In the genomic region with DNA sequence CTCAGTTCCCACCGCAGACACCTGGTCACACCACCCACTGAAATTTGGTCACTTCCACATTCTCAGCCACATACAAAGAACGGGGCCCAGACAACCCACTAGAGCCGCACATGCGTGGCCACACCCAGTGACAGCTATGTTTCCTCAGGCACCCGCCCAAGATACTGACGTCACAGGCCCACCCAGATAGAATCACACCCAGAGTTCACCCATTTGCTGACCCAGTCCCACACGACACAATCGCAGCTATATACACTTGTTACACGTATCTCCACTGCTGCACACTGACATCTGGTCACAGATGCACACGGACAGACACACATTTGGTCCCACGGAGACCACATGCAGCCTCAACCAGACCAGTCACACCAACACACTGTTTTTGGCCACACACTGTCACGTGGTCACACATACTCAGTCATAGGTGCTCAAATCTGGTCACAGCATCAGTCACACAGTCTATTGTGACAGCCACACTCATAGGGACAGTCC, we compare ENCODE assay signal across 13 cellular contexts. TPM values are rescaled to one million over a fixed set of nuclear protein-coding genes. Genes with fewer than 3 reads are reported as not detected.
DNase-seq lines count a peak whose midpoint lies in the region; ATAC-seq, FAIRE-seq and TF ChIP-seq lines count a peak whose summit lies in the region.
"Had no signal": no experiment of that assay in that cellular context is flagged by ENCODE, and none has a peak within 500 bp of the region (broad histone marks: within the 10 kb centered on the region; RNA-seq: fewer than 3 reads in every experiment).

No MANE protein-coding gene starts in this region.

- H3K27ac Mint-ChIP-seq in HFFc6: no peak overlapping the region
- H3K27ac Mint-ChIP-seq in activated T-cell treated with anti-CD3 and anti-CD28 coated beads, Interleukin-2, amount 50 U/mL, for 72 hours: no peak overlapping the region
- H3K27ac Mint-ChIP-seq in activated T-helper 17 cell treated with anti-CD3 and anti-CD28 coated beads, Interleukin-2, amount 50 U/mL, for 72 hours: no peak overlapping the region

- peaks cover 5% of the 10 kb centered on the region; the same call in 1 of the 2 replicates for H3K4me1 Mint-ChIP-seq in HFFc6 (ENCODE audit: low read depth)
- H3K4me1 Mint-ChIP-seq in activated T-cell treated with anti-CD3 and anti-CD28 coated beads, Interleukin-2, amount 50 U/mL, for 72 hours (ENCODE audit: low read depth): no peaks in the 10 kb centered on the region
- H3K4me1 Mint-ChIP-seq in activated T-helper 17 cell treated with anti-CD3 and anti-CD28 coated beads, Interleukin-2, amount 50 U/mL, for 72 hours: no peaks in the 10 kb centered on the region

- FAIRE-seq in A549 (lab: Jason Lieb, UNC): no peak
- FAIRE-seq: colon had no signal

- no peak overlapping the region for H3K4me3 ChIP-seq in A549
- H3K4me3 ChIP-seq in epithelial cell of esophagus (ENCODE audit: low read length): no peak overlapping the region

- no peaks in the 10 kb centered on the region for H3K9me3 Mint-ChIP-seq in HFFc6
- no peaks in the 10 kb centered on the region for H3K9me3 Mint-ChIP-seq in activated T-cell treated with anti-CD3 and anti-CD28 coated beads, Interleukin-2, amount 50 U/mL, for 72 hours
- H3K9me3 Mint-ChIP-seq in activated T-helper 17 cell treated with anti-CD3 and anti-CD28 coated beads, Interleukin-2, amount 50 U/mL, for 72 hours: no peaks in the 10 kb centered on the region

- DNase-seq in A549 (ENCODE audit: low read depth in 1 of 2, low spot score in 1 of 2) (peak in 1 of 2 experiments; percentile 73), HFFc6 (peak; percentile 59), epithelial cell of esophagus (ENCODE audit: low read depth) (peak; percentile 55), myocyte (ENCODE audit: low read depth) (peak; percentile 85), NCI-H128 (lab: John Stamatoyannopoulos, UW; ENCODE audit: unreplicated experiment) (no peak)
- no peak for DNase-seq in activated T-cell treated with anti-CD3 and anti-CD28 coated beads, Interleukin-2, amount 50 U/mL, for 72 hours
- DNase-seq: activated CD4-positive, alpha-beta T cell treated with anti-CD3 and anti-CD28 coated beads for 4 hours; mammary epithelial cell had no signal

- POLR2A ChIA-PET in A549 (lab: Yijun Ruan, JAX): no interaction called here

- peak overlapping the region; percentile 5; the same call in 1 of the 3 replicates for H3K4me2 ChIP-seq in A549

- no peak for TF ChIP-seq RAD21 in A549 (conservative IDR thresholded peaks at IDR 0.05 in 1 of 2, IDR thresholded peaks at IDR 0.05 in 1 of 2)

- peaks cover 26% of the 10 kb centered on the region for H3K36me3 Mint-ChIP-seq in HFFc6 (ENCODE audit: low read depth)
- H3K36me3 Mint-ChIP-seq in activated T-cell treated with anti-CD3 and anti-CD28 coated beads, Interleukin-2, amount 50 U/mL, for 72 hours (ENCODE audit: insufficient read depth in 2 of 2): peaks cover 6 to 10% of the 10 kb centered on the region in 2 donors
- H3K36me3 Mint-ChIP-seq in activated T-helper 17 cell treated with anti-CD3 and anti-CD28 coated beads, Interleukin-2, amount 50 U/mL, for 72 hours (ENCODE audit: low read depth): peaks cover 23% of the 10 kb centered on the region

- no peak for TF ChIP-seq EP300 in A549 (IDR thresholded peaks at IDR 0.05)

- ATAC-seq in A549 (no peak), HG03342 (IDR thresholded peaks at IDR 0.05; ENCODE audit: unreplicated experiment) (no peak)
- no peak for ATAC-seq in activated T-cell treated with anti-CD3 and anti-CD28 coated beads, Interleukin-2, amount 50 U/mL, for 72 hours (replicated peaks in 1 of 2)
- ATAC-seq in activated T-helper 17 cell treated with anti-CD3 and anti-CD28 coated beads, Interleukin-2, amount 50 U/mL, for 72 hours (replicated peaks): no peak

- CTCF ChIA-PET in A549 (lab: Yijun Ruan, JAX): interaction anchor here (1.4 to 3.4 kb wide), 3 partner anchors 10 to 25 kb away, joined by 5 to 11 read pairs (median 10); no protein-coding TSS in a partner anchor

- peaks cover 42% of the 10 kb centered on the region for H3K4me1 ChIP-seq in A549

- WGBS in A549 (ENCODE audit: missing lambda C conversion rate): 79% methylated on average over 12 of the region's 12 CpGs

- H3K4me3 Mint-ChIP-seq in HFFc6: no peak overlapping the region
- no peak overlapping the region for H3K4me3 Mint-ChIP-seq in activated T-cell treated with anti-CD3 and anti-CD28 coated beads, Interleukin-2, amount 50 U/mL, for 72 hours
- no peak overlapping the region for H3K4me3 Mint-ChIP-seq in activated T-helper 17 cell treated with anti-CD3 and anti-CD28 coated beads, Interleukin-2, amount 50 U/mL, for 72 hours

- TF ChIP-seq CTCF in A549 (IDR thresholded peaks at IDR 0.05): no peak
- TF ChIP-seq CTCF in HFFc6 (IDR thresholded peaks at IDR 0.05): no peak
- TF ChIP-seq CTCF in epithelial cell of esophagus (IDR thresholded peaks at IDR 0.05; ENCODE audit: insufficient read depth, low read depth, low read length, missing control alignments): no peak

- H3K27me3 Mint-ChIP-seq in HFFc6 (ENCODE audit: insufficient read depth): peaks cover 5% of the 10 kb centered on the region
- H3K27me3 Mint-ChIP-seq in activated T-cell treated with anti-CD3 and anti-CD28 coated beads, Interleukin-2, amount 50 U/mL, for 72 hours (ENCODE audit: low read depth): no peaks in the 10 kb centered on the region
- H3K27me3 Mint-ChIP-seq in activated T-helper 17 cell treated with anti-CD3 and anti-CD28 coated beads, Interleukin-2, amount 50 U/mL, for 72 hours: no peaks in the 10 kb centered on the region

- no peaks in the 10 kb centered on the region for H3K9me3 ChIP-seq in A549

- no peak overlapping the region for H3K27ac ChIP-seq in A549
- H3K27ac ChIP-seq: C4-2B, HL-60 had no signal

- TF ChIP-seq POLR2A in A549 (IDR thresholded peaks at IDR 0.05; ENCODE audit: low read length): no peak

TF ChIP-seq in A549, 52 proteins besides CTCF, POLR2A, EP300 and RAD21:
- TF ChIP-seq, protein P1, sequence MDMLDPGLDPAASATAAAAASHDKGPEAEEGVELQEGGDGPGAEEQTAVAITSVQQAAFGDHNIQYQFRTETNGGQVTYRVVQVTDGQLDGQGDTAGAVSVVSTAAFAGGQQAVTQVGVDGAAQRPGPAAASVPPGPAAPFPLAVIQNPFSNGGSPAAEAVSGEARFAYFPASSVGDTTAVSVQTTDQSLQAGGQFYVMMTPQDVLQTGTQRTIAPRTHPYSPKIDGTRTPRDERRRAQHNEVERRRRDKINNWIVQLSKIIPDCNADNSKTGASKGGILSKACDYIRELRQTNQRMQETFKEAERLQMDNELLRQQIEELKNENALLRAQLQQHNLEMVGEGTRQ (IDR thresholded peaks at IDR 0.05): 0 out of 2 replicates have a peak, but pooled peaks have one; percentile 23
- TF ChIP-seq CBX8 (IDR thresholded peaks at IDR 0.05): no peak
- TF ChIP-seq HDAC2 (IDR thresholded peaks at IDR 0.05): no peak
- no peak for TF ChIP-seq JUN (IDR thresholded peaks at IDR 0.05)
TF ChIP-seq in A549: peak in this region for 1.

RNA-seq across cellular contexts. Expression of a gene that starts 2.9 kb away (rescaled TPM):
- polyA plus RNA-seq in A549 (2011; rRNA removed) (19.4 and 21.1 TPM in 2 replicates), A549 (2017; fragmentation: RNase III; extraction: RNeasy Plus Mini Kit Qiagen cat#74134 plus additional on column Dnase treatment) (26.6 to 29.7 TPM (median 28.7 TPM) in 3 replicates)
- polyA plus RNA-seq in A549 (2012; cell fraction: cytosol; rRNA removed): 41.5 and 47.8 TPM in 2 replicates
- 114 and 125 TPM in 2 replicates for polyA plus RNA-seq in A549 (2012; cell fraction: nucleus; rRNA removed)
- polyA minus RNA-seq in A549 (2011; rRNA and poly(A)+ RNA removed): 13.8 and 13.9 TPM in 2 replicates
- total RNA-seq in HFFc6 (2021; fragmentation: NEBNext Ultra II Directional; extraction: Animal tissue kit (Norgen Biotek cat#: 25700)): 10 to 100 TPM; 49.1 to 58.3 (median 53.6) TPM
- 75.4 and 112 TPM in 2 replicates for total RNA-seq in myocyte
- polyA plus RNA-seq in myocyte (2012): 69.8 TPM
- total RNA-seq in activated T-cell treated with anti-CD3 and anti-CD28 coated beads, Interleukin-2, amount 50 U/mL, for 72 hours: 10 to 100 TPM; 16.1 to 18.6 TPM
- 10 to 100 TPM; 16.4 to 37.3 TPM for total RNA-seq in activated T-helper 17 cell treated with anti-CD3 and anti-CD28 coated beads, Interleukin-2, amount 50 U/mL, for 72 hours

RNA-seq across cellular contexts. Expression of a gene that starts 29.1 kb away (rescaled TPM):
- polyA plus RNA-seq in A549 (2011; rRNA removed) (43.9 and 47.2 TPM in 2 replicates), A549 (2017; fragmentation: RNase III; extraction: RNeasy Plus Mini Kit Qiagen cat#74134 plus additional on column Dnase treatment) (55.3 to 64.9 TPM (median 63.6 TPM) in 3 replicates)
- polyA plus RNA-seq in A549 (2012; cell fraction: cytosol; rRNA removed): 55.5 and 70.2 TPM in 2 replicates
- polyA plus RNA-seq in A549 (2012; cell fraction: nucleus; rRNA removed): 158 and 174 TPM in 2 replicates
- 55.3 TPM in 2 replicates for polyA minus RNA-seq in A549 (2011; rRNA and poly(A)+ RNA removed)
- 10 to 100 TPM; 19.8 to 28.6 (median 23.6) TPM for total RNA-seq in HFFc6 (2021; fragmentation: NEBNext Ultra II Directional; extraction: Animal tissue kit (Norgen Biotek cat#: 25700))
- 72.4 and 109 TPM in 2 replicates for total RNA-seq in myocyte
- 34.3 TPM for polyA plus RNA-seq in myocyte (2012)
- total RNA-seq in activated T-cell treated with anti-CD3 and anti-CD28 coated beads, Interleukin-2, amount 50 U/mL, for 72 hours: 10 to 100 TPM; 45.4 to 58.6 TPM
- total RNA-seq in activated T-helper 17 cell treated with anti-CD3 and anti-CD28 coated beads, Interleukin-2, amount 50 U/mL, for 72 hours: 10 to 100 TPM; 31.0 to 54.8 TPM

RNA-seq across cellular contexts. Expression of a gene that starts 29.3 kb away (rescaled TPM):
- 6.5 and 8.7 TPM in 2 replicates for polyA plus RNA-seq in A549 (2011; rRNA removed)
- polyA plus RNA-seq in A549 (2012; cell fraction: cytosol; rRNA removed): 6.6 and 7.7 TPM in 2 replicates
- 10.7 and 10.9 TPM in 2 replicates for polyA plus RNA-seq in A549 (2012; cell fraction: nucleus; rRNA removed)
- polyA plus RNA-seq in A549 (2017; fragmentation: RNase III; extraction: RNeasy Plus Mini Kit Qiagen cat#74134 plus additional on column Dnase treatment): 7.9 to 8.6 TPM (median 8.1 TPM) in 3 replicates
- polyA minus RNA-seq in A549 (2011; rRNA and poly(A)+ RNA removed): 13.8 and 14.2 TPM in 2 replicates
- total RNA-seq in HFFc6 (2021; fragmentation: NEBNext Ultra II Directional; extraction: Animal tissue kit (Norgen Biotek cat#: 25700)): 10 to 100 TPM in 4 of 6 experiments, 1 to 10 TPM in 2; 9.2 to 14.9 (median 10.5) TPM
- total RNA-seq in myocyte: 14.1 and 15.6 TPM in 2 replicates
- polyA plus RNA-seq in myocyte (2012): 13.3 TPM
- total RNA-seq in activated T-cell treated with anti-CD3 and anti-CD28 coated beads, Interleukin-2, amount 50 U/mL, for 72 hours: 10 to 100 TPM; 14.4 to 15.1 TPM
- total RNA-seq in activated T-helper 17 cell treated with anti-CD3 and anti-CD28 coated beads, Interleukin-2, amount 50 U/mL, for 72 hours: 10 to 100 TPM in 1 of 2 donors, 1 to 10 TPM in 1; 7.0 to 14.5 TPM

Comparison
In these comparisons a context has a peak if more than half of its experiments do, and no peak if none do; other contexts are left out.
1. DNase-seq: peak in HFFc6 (single experiment), epithelial cell of esophagus (single experiment) and myocyte (single experiment); none in activated T-cell treated with anti-CD3 and anti-CD28 coated beads, Interleukin-2, amount 50 U/mL, for 72 hours (0 of 2) and NCI-H128 (single experiment).